ENCODE assay signal across 30 cellular contexts in the genomic region with DNA sequence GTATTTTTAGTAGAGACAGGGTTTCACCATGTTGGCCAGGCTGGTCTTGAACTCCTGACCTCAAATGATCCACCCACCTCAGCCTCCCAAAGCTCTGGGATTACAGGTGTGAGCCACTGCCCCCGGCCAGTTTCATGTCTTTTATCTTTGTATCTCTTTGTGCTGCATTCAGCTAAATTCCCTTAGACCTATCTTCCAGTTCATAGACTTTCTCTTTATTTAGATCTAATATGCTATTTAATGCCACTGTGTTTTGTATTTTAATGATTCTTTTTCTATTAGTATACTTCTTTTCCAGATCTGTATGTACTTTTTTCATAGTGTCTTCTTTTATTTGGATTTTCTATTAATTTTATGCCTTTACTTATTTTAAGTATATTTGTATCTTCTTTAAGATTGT. TPM values are rescaled to one million over a fixed set of nuclear protein-coding genes. Genes with fewer than 3 reads are reported as not detected.
DNase-seq lines count a peak whose midpoint lies in the region; ATAC-seq, FAIRE-seq and TF ChIP-seq lines count a peak whose summit lies in the region.
"Had no signal": no experiment of that assay in that cellular context is flagged by ENCODE, and none has a peak within 500 bp of the region (broad histone marks: within the 10 kb centered on the region; RNA-seq: fewer than 3 reads in every experiment).

No MANE protein-coding gene starts in this region.

- no peaks in the 10 kb centered on the region; a peak in 1 of 4 replicates for H3K4me1 ChIP-seq in SK-N-SH (ENCODE audit: control insufficient read depth in 1 of 2, insufficient read depth in 2 of 2, low read depth in 1 of 2, low read length in 1 of 2)
- H3K4me1 ChIP-seq: A549; BE2C; BLaER1; BLaER1 treated with 17β-estradiol and CSF1 and Interleukin-3, amounts not matched to agents 10 nM and 100 nM; Caco-2 had no signal

- ATAC-seq in SK-N-SH treated with all-trans-retinoic acid at 6 μM for 48 hours (no peak), GM21528 (IDR thresholded peaks at IDR 0.05; ENCODE audit: low FRiP score, unreplicated experiment) (no peak)
- ATAC-seq: A549; CD8-positive, alpha-beta T cell had no signal

- H3K9me3 ChIP-seq in SK-N-SH = no peaks in the 10 kb centered on the region; the same call in 1 of the 2 replicates
- H3K9me3 ChIP-seq: BE2C, Caco-2 had no signal

- no peak for TF ChIP-seq RAD21 in SK-N-SH (IDR thresholded peaks at IDR 0.05; ENCODE audit: low read length)

- no peak overlapping the region for H3K4me2 ChIP-seq in SK-N-SH
- H3K4me2 ChIP-seq: A549; BLaER1; BLaER1 treated with 17β-estradiol and CSF1 and Interleukin-3, amounts not matched to agents 10 nM and 100 nM had no signal

- no peaks in the 10 kb centered on the region for H3K9me2 ChIP-seq in SK-N-SH

- H2AFZ ChIP-seq in SK-N-SH (ENCODE audit: low read depth) = no peak overlapping the region

- DNase-seq in SK-N-SH = no peak
- DNase-seq: 8988T; ACHN; AML-193; BE2C; C1 segment of cervical spinal cord; Caco-2; Calu3; CD4-positive, alpha-beta memory T cell; CD4-positive, alpha-beta T cell; CD4-positive, CD25-positive, alpha-beta regulatory T cell; CD8-positive, alpha-beta memory T cell; CD8-positive, alpha-beta T cell; COR-L47; DMS 273 treated with DMSO at 0.1 percent for 48 hours; DMS153; DMS53; DMS79; DMS79 treated with DMSO at 0.1 percent for 48 hours; DND-41; EL had no signal

- TF ChIP-seq EP300 in SK-N-SH (IDR thresholded peaks at IDR 0.05; ENCODE audit: borderline replicate concordance in 1 of 2, low read depth in 1 of 2, low read length in 1 of 2) = no peak

- H3K36me3 ChIP-seq in SK-N-SH (replicated peaks in 1 of 2; ENCODE audit: control insufficient read depth in 1 of 2, insufficient read depth in 2 of 2, low read length in 1 of 2) = no peaks in the 10 kb centered on the region
- H3K36me3 ChIP-seq: BE2C; BLaER1; BLaER1 treated with 17β-estradiol and CSF1 and Interleukin-3, amounts not matched to agents 10 nM and 100 nM had no signal

- H3K79me2 ChIP-seq in SK-N-SH (ENCODE audit: insufficient read depth) = no peaks in the 10 kb centered on the region

- H3K27me3 ChIP-seq in SK-N-SH (ENCODE audit: insufficient read depth) = no peaks in the 10 kb centered on the region
- H3K27me3 ChIP-seq: BE2C; BLaER1; BLaER1 treated with 17β-estradiol and CSF1 and Interleukin-3, amounts not matched to agents 10 nM and 100 nM had no signal

- no peak overlapping the region for H3K9ac ChIP-seq in SK-N-SH
- H3K9ac ChIP-seq: BLaER1; BLaER1 treated with 17β-estradiol and CSF1 and Interleukin-3, amounts not matched to agents 10 nM and 100 nM had no signal

- no peak overlapping the region for H3K27ac ChIP-seq in SK-N-SH (ENCODE audit: low read depth in 2 of 2, low read length in 1 of 2)
- H3K27ac ChIP-seq: 22Rv1; A549; BLaER1; BLaER1 treated with 17β-estradiol and CSF1 and Interleukin-3, amounts not matched to agents 10 nM and 100 nM; C4-2B had no signal

- POLR2A ChIA-PET in SK-N-SH (lab: Yijun Ruan, JAX) = no interaction called here

- H3K4me3 ChIP-seq in SK-N-SH (ENCODE audit: low read depth in 2 of 2, low read length in 1 of 2) = no peak overlapping the region
- H3K4me3 ChIP-seq: A549; BLaER1; BLaER1 treated with 17β-estradiol and CSF1 and Interleukin-3, amounts not matched to agents 10 nM and 100 nM had no signal

- H3F3A ChIP-seq in SK-N-SH (replicated peaks; ENCODE audit: insufficient read depth) = no peaks in the 10 kb centered on the region

- 24% methylated on average over 1 of the region's 1 CpG for WGBS in SK-N-SH (ENCODE audit: low lambda C conversion rate)

- TF ChIP-seq CTCF in SK-N-SH (IDR thresholded peaks at IDR 0.05) = no peak

- no peaks in the 10 kb centered on the region for H4K20me1 ChIP-seq in SK-N-SH (ENCODE audit: insufficient read depth)
- H4K20me1 ChIP-seq: BLaER1; BLaER1 treated with 17β-estradiol and CSF1 and Interleukin-3, amounts not matched to agents 10 nM and 100 nM had no signal

- CTCF ChIA-PET in SK-N-SH (lab: Yijun Ruan, JAX) = interaction anchor here (0.8 to 1.1 kb wide), 3 partner anchors 14 to 146 kb away, joined by 3 to 4 read pairs (median 3); no protein-coding TSS in a partner anchor

- peak; percentile 68 for FAIRE-seq in colon (lab: Jason Lieb, UNC)
- FAIRE-seq: A549, D721Med had no signal

TF ChIP-seq in SK-N-SH treated with all-trans-retinoic acid at 6 μM for 48 hours, 23 proteins besides CTCF, POLR2A, EP300 and RAD21:
- TF ChIP-seq PPARA (CRISPR knock-in tag; IDR thresholded peaks at IDR 0.05; ENCODE audit: borderline replicate concordance) (no peak), ZFP30 (CRISPR knock-in tag; IDR thresholded peaks at IDR 0.05) (peak; percentile 94)

TF ChIP-seq in SK-N-SH, 30 proteins besides CTCF, POLR2A, EP300 and RAD21 (continues in another document):
- no peak for TF ChIP-seq SMC3 (IDR thresholded peaks at IDR 0.05; ENCODE audit: low read depth, low read length)
- TF ChIP-seq TCF12 (IDR thresholded peaks at IDR 0.05) = no peak
- TF ChIP-seq TAF1 (IDR thresholded peaks at IDR 0.05; ENCODE audit: borderline replicate concordance, low read depth, low read length) = no peak
- TF ChIP-seq FOSL2 (IDR thresholded peaks at IDR 0.05; ENCODE audit: borderline replicate concordance, low read depth) = no peak
- no peak for TF ChIP-seq RCOR1 (IDR thresholded peaks at IDR 0.05; ENCODE audit: low read length)
- no peak for TF ChIP-seq CHD2 (IDR thresholded peaks at IDR 0.05; ENCODE audit: low read length, partially characterized antibody)
- no peak for TF ChIP-seq GABPA (IDR thresholded peaks at IDR 0.05; ENCODE audit: low read depth)
- TF ChIP-seq RFX5 (IDR thresholded peaks at IDR 0.05; ENCODE audit: low read length) = no peak
- no peak for TF ChIP-seq GATA2 (CRISPR knock-in tag; IDR thresholded peaks at IDR 0.05)
- TF ChIP-seq, protein P1, sequence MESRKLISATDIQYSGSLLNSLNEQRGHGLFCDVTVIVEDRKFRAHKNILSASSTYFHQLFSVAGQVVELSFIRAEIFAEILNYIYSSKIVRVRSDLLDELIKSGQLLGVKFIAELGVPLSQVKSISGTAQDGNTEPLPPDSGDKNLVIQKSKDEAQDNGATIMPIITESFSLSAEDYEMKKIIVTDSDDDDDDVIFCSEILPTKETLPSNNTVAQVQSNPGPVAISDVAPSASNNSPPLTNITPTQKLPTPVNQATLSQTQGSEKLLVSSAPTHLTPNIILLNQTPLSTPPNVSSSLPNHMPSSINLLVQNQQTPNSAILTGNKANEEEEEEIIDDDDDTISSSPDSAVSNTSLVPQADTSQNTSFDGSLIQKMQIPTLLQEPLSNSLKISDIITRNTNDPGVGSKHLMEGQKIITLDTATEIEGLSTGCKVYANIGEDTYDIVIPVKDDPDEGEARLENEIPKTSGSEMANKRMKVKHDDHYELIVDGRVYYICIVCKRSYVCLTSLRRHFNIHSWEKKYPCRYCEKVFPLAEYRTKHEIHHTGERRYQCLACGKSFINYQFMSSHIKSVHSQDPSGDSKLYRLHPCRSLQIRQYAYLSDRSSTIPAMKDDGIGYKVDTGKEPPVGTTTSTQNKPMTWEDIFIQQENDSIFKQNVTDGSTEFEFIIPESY (IDR thresholded peaks at IDR 0.05; ENCODE audit: borderline replicate concordance, low read depth) = no peak
- no peak for TF ChIP-seq MEF2A (IDR thresholded peaks at IDR 0.05; ENCODE audit: borderline replicate concordance, low read depth)
- no peak for TF ChIP-seq POLR2AphosphoS5 (IDR thresholded peaks at IDR 0.05; ENCODE audit: low read depth, low read length)
- TF ChIP-seq, protein P2, sequence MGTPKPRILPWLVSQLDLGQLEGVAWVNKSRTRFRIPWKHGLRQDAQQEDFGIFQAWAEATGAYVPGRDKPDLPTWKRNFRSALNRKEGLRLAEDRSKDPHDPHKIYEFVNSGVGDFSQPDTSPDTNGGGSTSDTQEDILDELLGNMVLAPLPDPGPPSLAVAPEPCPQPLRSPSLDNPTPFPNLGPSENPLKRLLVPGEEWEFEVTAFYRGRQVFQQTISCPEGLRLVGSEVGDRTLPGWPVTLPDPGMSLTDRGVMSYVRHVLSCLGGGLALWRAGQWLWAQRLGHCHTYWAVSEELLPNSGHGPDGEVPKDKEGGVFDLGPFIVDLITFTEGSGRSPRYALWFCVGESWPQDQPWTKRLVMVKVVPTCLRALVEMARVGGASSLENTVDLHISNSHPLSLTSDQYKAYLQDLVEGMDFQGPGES (IDR thresholded peaks at IDR 0.05; ENCODE audit: low read depth, low read length) = no peak
- TF ChIP-seq EZH2phosphoT487 (IDR thresholded peaks at IDR 0.05; ENCODE audit: borderline replicate concordance, low read depth) = no peak
- no peak for TF ChIP-seq NFIC (IDR thresholded peaks at IDR 0.05; ENCODE audit: borderline replicate concordance)
- TF ChIP-seq YY1 (IDR thresholded peaks at IDR 0.05; ENCODE audit: low read depth) = no peak
- TF ChIP-seq, protein P3, sequence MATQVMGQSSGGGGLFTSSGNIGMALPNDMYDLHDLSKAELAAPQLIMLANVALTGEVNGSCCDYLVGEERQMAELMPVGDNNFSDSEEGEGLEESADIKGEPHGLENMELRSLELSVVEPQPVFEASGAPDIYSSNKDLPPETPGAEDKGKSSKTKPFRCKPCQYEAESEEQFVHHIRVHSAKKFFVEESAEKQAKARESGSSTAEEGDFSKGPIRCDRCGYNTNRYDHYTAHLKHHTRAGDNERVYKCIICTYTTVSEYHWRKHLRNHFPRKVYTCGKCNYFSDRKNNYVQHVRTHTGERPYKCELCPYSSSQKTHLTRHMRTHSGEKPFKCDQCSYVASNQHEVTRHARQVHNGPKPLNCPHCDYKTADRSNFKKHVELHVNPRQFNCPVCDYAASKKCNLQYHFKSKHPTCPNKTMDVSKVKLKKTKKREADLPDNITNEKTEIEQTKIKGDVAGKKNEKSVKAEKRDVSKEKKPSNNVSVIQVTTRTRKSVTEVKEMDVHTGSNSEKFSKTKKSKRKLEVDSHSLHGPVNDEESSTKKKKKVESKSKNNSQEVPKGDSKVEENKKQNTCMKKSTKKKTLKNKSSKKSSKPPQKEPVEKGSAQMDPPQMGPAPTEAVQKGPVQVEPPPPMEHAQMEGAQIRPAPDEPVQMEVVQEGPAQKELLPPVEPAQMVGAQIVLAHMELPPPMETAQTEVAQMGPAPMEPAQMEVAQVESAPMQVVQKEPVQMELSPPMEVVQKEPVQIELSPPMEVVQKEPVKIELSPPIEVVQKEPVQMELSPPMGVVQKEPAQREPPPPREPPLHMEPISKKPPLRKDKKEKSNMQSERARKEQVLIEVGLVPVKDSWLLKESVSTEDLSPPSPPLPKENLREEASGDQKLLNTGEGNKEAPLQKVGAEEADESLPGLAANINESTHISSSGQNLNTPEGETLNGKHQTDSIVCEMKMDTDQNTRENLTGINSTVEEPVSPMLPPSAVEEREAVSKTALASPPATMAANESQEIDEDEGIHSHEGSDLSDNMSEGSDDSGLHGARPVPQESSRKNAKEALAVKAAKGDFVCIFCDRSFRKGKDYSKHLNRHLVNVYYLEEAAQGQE (IDR thresholded peaks at IDR 0.05; ENCODE audit: low read depth, low read length) = no peak

RNA-seq across cellular contexts. Expression of a gene that starts 14.9 kb away (rescaled TPM):
- polyA plus RNA-seq in SK-N-SH (2012; rRNA removed) = 0.35 and 0.39 TPM in 2 replicates
- polyA plus RNA-seq in SK-N-SH (2012; cell fraction: cytosol; rRNA removed) = 0.30 and 0.39 TPM in 2 replicates
- polyA plus RNA-seq in SK-N-SH (2012; cell fraction: nucleus; rRNA removed) = 1.4 TPM in 2 replicates
- polyA plus RNA-seq: CD8-positive, alpha-beta memory T cell had no signal
